ENCODE assay signal across 9 cellular contexts in the genomic region with DNA sequence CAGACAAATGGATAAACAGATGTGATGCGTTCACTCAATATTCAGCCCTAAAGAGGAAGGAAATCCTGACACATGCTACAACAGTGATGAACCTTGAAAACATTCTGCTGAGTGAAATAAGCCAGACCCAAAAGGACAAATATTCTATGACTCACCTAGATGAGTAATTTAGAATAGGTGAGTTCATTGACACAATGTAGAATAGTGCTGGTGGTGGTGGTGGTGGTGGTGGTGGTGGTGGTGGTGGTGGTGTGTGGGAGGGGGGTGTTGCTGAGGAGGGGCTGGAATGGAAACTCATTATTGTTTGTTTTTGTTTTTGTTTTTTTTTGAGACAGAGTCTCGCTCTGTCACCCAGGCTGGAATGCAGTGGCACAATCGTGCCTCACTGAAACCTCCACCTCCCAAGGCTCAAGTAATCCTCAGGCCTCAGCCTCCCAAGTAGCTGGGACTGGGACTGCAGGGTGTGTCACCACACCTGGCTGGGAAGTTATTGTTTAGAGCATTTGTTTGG. TPM values are rescaled to one million over a fixed set of nuclear protein-coding genes. Genes with fewer than 3 reads are reported as not detected.
A peak's percentile ranks its signal among the peaks of the same experiment; 100 is the strongest.
DNase-seq lines count a peak whose midpoint lies in the region; ATAC-seq and TF ChIP-seq lines count a peak whose summit lies in the region.
"Had no signal": no experiment of that assay in that cellular context is flagged by ENCODE, and none has a peak within 500 bp of the region (broad histone marks: within the 10 kb centered on the region; RNA-seq: fewer than 3 reads in every experiment).

No MANE protein-coding gene starts in this region.

- ATAC-seq in activated CD8-positive, alpha-beta memory T cell treated with anti-CD3 and anti-CD28 coated beads, Interleukin-2, amount 10 ng/mL, durations not matched to agents 7 days and 5 days, result peak; percentile 94
- ATAC-seq in foreskin keratinocyte (peak; percentile 95), HG03095 (IDR thresholded peaks at IDR 0.05; ENCODE audit: unreplicated experiment) (no peak), GM18867 (IDR thresholded peaks at IDR 0.05; ENCODE audit: unreplicated experiment) (no peak)

- H3K27ac ChIP-seq in foreskin keratinocyte, result peak overlapping the region; percentile 53
- H3K27ac ChIP-seq: VCaP had no signal

- no peaks in the 10 kb centered on the region for H3K27me3 ChIP-seq in foreskin keratinocyte

- DNase-seq in HT1080 (ENCODE audit: low read depth) (peak; percentile 95), foreskin keratinocyte (peak; percentile 93 to 96), NCI-H2227 treated with DMSO at 0.1 percent for 48 hours (lab: John Stamatoyannopoulos, UW) (no peak)
- DNase-seq in activated CD8-positive, alpha-beta memory T cell treated with anti-CD3 and anti-CD28 coated beads, Interleukin-2, amount 10 ng/mL, durations not matched to agents 7 days and 5 days, result peak; percentile 58
- DNase-seq in stimulated activated CD8-positive, alpha-beta memory T cell treated with anti-CD3 and anti-CD28 coated beads, Interleukin-2, amount 100 ng/mL, for 48 hours (ENCODE audit: low read depth in 2 of 2), result peak; percentile 26 to 40

- peak overlapping the region; percentile 55 for H3K27ac Mint-ChIP-seq in activated CD8-positive, alpha-beta memory T cell treated with anti-CD3 and anti-CD28 coated beads, Interleukin-2, amount 10 ng/mL, durations not matched to agents 7 days and 5 days

- H3K9me3 Mint-ChIP-seq in activated CD8-positive, alpha-beta memory T cell treated with anti-CD3 and anti-CD28 coated beads, Interleukin-2, amount 10 ng/mL, durations not matched to agents 7 days and 5 days (ENCODE audit: low read depth), result no peaks in the 10 kb centered on the region
- H3K9me3 Mint-ChIP-seq: IgD-negative memory B cell had no signal

- peaks cover 18% of the 10 kb centered on the region for H3K4me1 Mint-ChIP-seq in activated CD8-positive, alpha-beta memory T cell treated with anti-CD3 and anti-CD28 coated beads, Interleukin-2, amount 10 ng/mL, durations not matched to agents 7 days and 5 days

- no peaks in the 10 kb centered on the region for H3K36me3 Mint-ChIP-seq in activated CD8-positive, alpha-beta memory T cell treated with anti-CD3 and anti-CD28 coated beads, Interleukin-2, amount 10 ng/mL, durations not matched to agents 7 days and 5 days
- H3K36me3 Mint-ChIP-seq: IgD-negative memory B cell had no signal

- peaks cover 16% of the 10 kb centered on the region for H3K4me1 ChIP-seq in foreskin keratinocyte

- H3K4me3 Mint-ChIP-seq in activated CD8-positive, alpha-beta memory T cell treated with anti-CD3 and anti-CD28 coated beads, Interleukin-2, amount 10 ng/mL, durations not matched to agents 7 days and 5 days, result no peak overlapping the region
- H3K4me3 Mint-ChIP-seq: IgD-negative memory B cell had no signal

- TF ChIP-seq CTCF in foreskin keratinocyte (conservative IDR thresholded peaks at IDR 0.05), result no peak

- no peaks in the 10 kb centered on the region for H3K27me3 Mint-ChIP-seq in activated CD8-positive, alpha-beta memory T cell treated with anti-CD3 and anti-CD28 coated beads, Interleukin-2, amount 10 ng/mL, durations not matched to agents 7 days and 5 days

- CTCF ChIA-PET in activated CD8-positive, alpha-beta memory T cell treated with anti-CD3 and anti-CD28 coated beads, Interleukin-2, amount 10 ng/mL, durations not matched to agents 7 days and 5 days (lab: Charles Lee), result no interaction called here

RNA-seq across cellular contexts. Expression of gene SMKR1, which starts 28.6 kb away (rescaled TPM):
- 0.40 TPM in 2 replicates for total RNA-seq in HT1080 (2014; rRNA removed; shearing (Covaris generic))
- polyA plus RNA-seq in HT1080 (2015; cell fraction: cytosol; rRNA removed), result 0.81 and 1.6 TPM in 2 replicates
- 0.35 and 0.67 TPM in 2 replicates for polyA plus RNA-seq in HT1080 (2015; cell fraction: nucleus; rRNA removed)
- total RNA-seq in activated CD8-positive, alpha-beta memory T cell treated with anti-CD3 and anti-CD28 coated beads, Interleukin-2, amount 10 ng/mL, durations not matched to agents 7 days and 5 days, result 1 to 10 TPM; 2.3 to 5.3 TPM
- 0.48 and 0.56 TPM in 2 replicates for total RNA-seq in foreskin keratinocyte
- 0.78 and 1.0 TPM in 2 replicates for polyA plus RNA-seq in foreskin keratinocyte

Comparison
In these comparisons a context has a peak if more than half of its experiments do, and no peak if none do; other contexts are left out.
1. ATAC-seq: peak in activated CD8-positive, alpha-beta memory T cell treated with anti-CD3 and anti-CD28 coated beads, Interleukin-2, amount 10 ng/mL, durations not matched to agents 7 days and 5 days (single experiment) and foreskin keratinocyte (single experiment); none in HG03095 (single experiment) and GM18867 (single experiment).